In genomic region chr3:142270407-142270806, GRCh38 we compare ENCODE assay signal across 12 cellular contexts. TPM values are rescaled to one million over a fixed set of nuclear protein-coding genes. Genes with fewer than 3 reads are reported as not detected.
A peak's percentile ranks its signal among the peaks of the same experiment; 100 is the strongest.
DNase-seq lines count a peak whose midpoint lies in the region; ATAC-seq lines count a peak whose summit lies in the region.
"Had no signal": no experiment of that assay in that cellular context is flagged by ENCODE, and none has a peak within 500 bp of the region (broad histone marks: within the 10 kb centered on the region; RNA-seq: fewer than 3 reads in every experiment).

No MANE protein-coding gene starts in this region.

- H3K27ac Mint-ChIP-seq in activated naive CD4-positive, alpha-beta T cell treated with anti-CD3 and anti-CD28 coated beads, Interleukin-2, amount 10 ng/mL, durations not matched to agents 7 days and 5 days, result peak overlapping the region; percentile 78

- DNase-seq in activated naive CD4-positive, alpha-beta T cell treated with anti-CD3 and anti-CD28 coated beads, Interleukin-2, amount 10 ng/mL, durations not matched to agents 7 days and 5 days, result peak; percentile 53
- DNase-seq in activated naive CD4-positive, alpha-beta T cell treated with Interleukin-2 at 50 U/mL for 16 hours, result no peak
- DNase-seq in NOMO-1 treated with dmso at 0.1 percent for 144 hours (lab: John Stamatoyannopoulos, UW; ENCODE audit: unreplicated experiment), result peak; percentile 95
- peak; percentile 38 for DNase-seq in central memory CD4-positive, alpha-beta T cell
- DNase-seq in stimulated activated CD8-positive, alpha-beta memory T cell treated with anti-CD3 and anti-CD28 coated beads, Interleukin-4, amount 100 ng/mL, for 24 hours (ENCODE audit: low read depth), result peak; percentile 12
- DNase-seq in ACHN, result no peak
- DNase-seq: NCI-H1092 treated with DMSO at 0.1 percent for 48 hours, NCI-H526, retina, SK-N-SH had no signal

- no peak for ATAC-seq in GM19395 (IDR thresholded peaks at IDR 0.05; ENCODE audit: unreplicated experiment)
- ATAC-seq in esophagus mucosa, result no peak

- H3K4me1 Mint-ChIP-seq in activated naive CD4-positive, alpha-beta T cell treated with anti-CD3 and anti-CD28 coated beads, Interleukin-2, amount 10 ng/mL, durations not matched to agents 7 days and 5 days, result peaks cover 27% of the 10 kb centered on the region

- CTCF ChIA-PET in activated naive CD4-positive, alpha-beta T cell treated with anti-CD3 and anti-CD28 coated beads, Interleukin-2, amount 10 ng/mL, durations not matched to agents 7 days and 5 days (lab: Charles Lee), result interaction anchor here (1.4 to 2.4 kb wide), 2 partner anchors 10 kb away, joined by 3 to 8 read pairs; no protein-coding TSS in a partner anchor

- H3K27me3 Mint-ChIP-seq in activated naive CD4-positive, alpha-beta T cell treated with anti-CD3 and anti-CD28 coated beads, Interleukin-2, amount 10 ng/mL, durations not matched to agents 7 days and 5 days, result no peaks in the 10 kb centered on the region

- in situ Hi-C loops in ACHN (cut with HindIII; ENCODE audit: low pct_ligation_motif_present, low pct_unique_long_range_greater_than_20kb, low sequenced_read_pairs), result no loop called here

- H3K9me3 Mint-ChIP-seq in activated naive CD4-positive, alpha-beta T cell treated with anti-CD3 and anti-CD28 coated beads, Interleukin-2, amount 10 ng/mL, durations not matched to agents 7 days and 5 days, result peaks cover 7% of the 10 kb centered on the region

- H3K36me3 Mint-ChIP-seq in activated naive CD4-positive, alpha-beta T cell treated with anti-CD3 and anti-CD28 coated beads, Interleukin-2, amount 10 ng/mL, durations not matched to agents 7 days and 5 days, result peaks cover 5% of the 10 kb centered on the region

- no peak overlapping the region for H3K4me3 Mint-ChIP-seq in activated naive CD4-positive, alpha-beta T cell treated with anti-CD3 and anti-CD28 coated beads, Interleukin-2, amount 10 ng/mL, durations not matched to agents 7 days and 5 days

RNA-seq across cellular contexts. Expression of gene GK5, which starts 45.0 kb away (rescaled TPM):
- 12.1 TPM for total RNA-seq in esophagus mucosa

Comparison
In these comparisons a context has a peak if more than half of its experiments do, and no peak if none do; other contexts are left out.
1. DNase-seq: peak in activated naive CD4-positive, alpha-beta T cell treated with anti-CD3 and anti-CD28 coated beads, Interleukin-2, amount 10 ng/mL, durations not matched to agents 7 days and 5 days (single experiment), NOMO-1 treated with dmso at 0.1 percent for 144 hours (single experiment), central memory CD4-positive, alpha-beta T cell (single experiment) and stimulated activated CD8-positive, alpha-beta memory T cell treated with anti-CD3 and anti-CD28 coated beads, Interleukin-4, amount 100 ng/mL, for 24 hours (single experiment); none in activated naive CD4-positive, alpha-beta T cell treated with Interleukin-2 at 50 U/mL for 16 hours (single experiment) and ACHN (single experiment).